9 cellular contexts compared by ENCODE assay signal in genomic region chrX:14032383-14032782, GRCh38. TPM values are rescaled to one million over a fixed set of nuclear protein-coding genes. Genes with fewer than 3 reads are reported as not detected.
DNase-seq lines count a peak whose midpoint lies in the region; ATAC-seq and TF ChIP-seq lines count a peak whose summit lies in the region.
"Had no signal": no experiment of that assay in that cellular context is flagged by ENCODE, and none has a peak within 500 bp of the region (broad histone marks: within the 10 kb centered on the region; RNA-seq: fewer than 3 reads in every experiment).

No MANE protein-coding gene starts in this region.

- H3K36me3 ChIP-seq in Panc1 (ENCODE audit: control insufficient read depth, insufficient read depth, low read length): no peaks in the 10 kb centered on the region
- H3K36me3 ChIP-seq: SJSA1 had no signal

- intact Hi-C loops in CD14-positive monocyte (cut with micrococcal nuclease) (loop anchor here (5.0 to 10.0 kb wide), 5 partner anchors 268 to 525 kb away; no protein-coding TSS in a partner anchor), Panc1 (cut with micrococcal nuclease; ENCODE audit: unreplicated experiment) (loop anchor here (5.0 kb wide), 3 partner anchors 280 to 520 kb away; no protein-coding TSS in a partner anchor)

- no peaks in the 10 kb centered on the region for H3K27me3 ChIP-seq in Panc1 (ENCODE audit: control insufficient read depth, insufficient read depth, low read length)
- H3K27me3 ChIP-seq: SJSA1 had no signal

- POLR2A ChIA-PET in Panc1 (lab: Charles Lee): no interaction called here

- peaks cover 0 to 6% (median 4%) of the 10 kb centered on the region in 7 donors for H3K9me3 Mint-ChIP-seq in CD14-positive monocyte

- no peak for ATAC-seq in Panc1
- ATAC-seq in HG03159 (IDR thresholded peaks at IDR 0.05; ENCODE audit: unreplicated experiment): no peak

- no peaks in the 10 kb centered on the region for H3K36me3 Mint-ChIP-seq in CD14-positive monocyte

- H3K27me3 Mint-ChIP-seq in CD14-positive monocyte (ENCODE audit: low read depth in 3 of 3): peaks cover 0 to 25% (median 1%) of the 10 kb centered on the region in 3 donors

- no peak for DNase-seq in CD14-positive monocyte (ENCODE audit: low spot score)
- peak; percentile 47 for DNase-seq in HT1080 (ENCODE audit: low read depth)
- no peak for DNase-seq in Panc1 (ENCODE audit: low read depth, low spot score)
- DNase-seq in activated T-helper 9 cell treated with anti-CD3 and anti-CD28 coated beads, Interleukin-2, amount 50 U/mL, for 16 hours (ENCODE audit: low read depth): peak; percentile 34
- DNase-seq in foreskin fibroblast: peak in 1 of 2 donors; percentile 73
- DNase-seq in renal cortical epithelial cell (ENCODE audit: low read depth): peak; percentile 16
- no peak for DNase-seq in foreskin melanocyte

- H3K4me1 ChIP-seq in Panc1 (ENCODE audit: control insufficient read depth, insufficient read depth, low read length): peaks cover 5% of the 10 kb centered on the region; the same call in 1 of the 2 replicates

- H3K4me3 ChIP-seq in Panc1 (ENCODE audit: low read depth in 2 of 2, low read length in 2 of 2) (no peak overlapping the region), foreskin fibroblast (ENCODE audit: low read depth in 1 of 2, low read length in 2 of 2) (no peak overlapping the region)
- H3K4me3 ChIP-seq: SJSA1 had no signal

- H3K9me3 ChIP-seq in Panc1 (ENCODE audit: control insufficient read depth, insufficient read depth, low read depth, low read length): no peaks in the 10 kb centered on the region
- H3K9me3 ChIP-seq: SJSA1 had no signal

- peak; percentile 61 for TF ChIP-seq CTCF in CD14-positive monocyte (IDR thresholded peaks at IDR 0.05)
- TF ChIP-seq CTCF in Panc1 (IDR thresholded peaks at IDR 0.05): peak; percentile 60
- peak; percentile 37 for TF ChIP-seq CTCF in foreskin fibroblast (IDR thresholded peaks at IDR 0.05; ENCODE audit: low read depth, low read length)

- no TSS peak for BruUV-seq in Panc1 (replicated peaks; lab: Mats Ljungman, UMichigan)

- peaks cover 13% of the 10 kb centered on the region for H3K4me1 Mint-ChIP-seq in CD14-positive monocyte

- CTCF ChIA-PET in Panc1 (lab: Charles Lee): interaction anchor here (0.6 kb wide), 1 partner anchor 1267 kb away, joined by 3 read pairs; no protein-coding TSS in a partner anchor

- in situ Hi-C loops in Panc1 (cut with HindIII; ENCODE audit: low pct_unique_long_range_greater_than_20kb, low sequenced_read_pairs): no loop called here

- H3K4me3 Mint-ChIP-seq in CD14-positive monocyte: no peak overlapping the region

- no peak overlapping the region for H3K27ac Mint-ChIP-seq in CD14-positive monocyte

- H3K27ac ChIP-seq in Panc1 (ENCODE audit: low read length): no peak overlapping the region
- H3K27ac ChIP-seq: SJSA1 had no signal

RNA-seq across cellular contexts. Expression of gene GEMIN8, which starts 2.7 kb away (rescaled TPM):
- 10 to 100 TPM; 10.9 to 12.6 TPM for polyA plus RNA-seq in CD14-positive monocyte
- 10.5 and 10.7 TPM in 2 replicates for total RNA-seq in HT1080 (2014; rRNA removed; shearing (Covaris generic))
- 9.8 and 10.7 TPM in 2 replicates for polyA plus RNA-seq in HT1080 (2015; cell fraction: cytosol; rRNA removed)
- polyA plus RNA-seq in HT1080 (2015; cell fraction: nucleus; rRNA removed): 18.4 and 25.1 TPM in 2 replicates
- total RNA-seq in Panc1 (2021; ENCODE audit: unreplicated experiment) (11.2 TPM), renal cortical epithelial cell (13.4 and 26.7 TPM in 2 replicates)
- polyA plus RNA-seq in Panc1 (2012; ENCODE audit: insufficient read length): 13.1 TPM

Comparison
In these comparisons a context has a peak if more than half of its experiments do, and no peak if none do; other contexts are left out.
1. DNase-seq: peak in HT1080 (single experiment), activated T-helper 9 cell treated with anti-CD3 and anti-CD28 coated beads, Interleukin-2, amount 50 U/mL, for 16 hours (single experiment) and renal cortical epithelial cell (single experiment); none in CD14-positive monocyte (single experiment), Panc1 (single experiment) and foreskin melanocyte (single experiment).
2. Peak in every context shown above with its lines, with median percentiles within 50 percentile points of each other: CTCF ChIP-seq.